9 cellular contexts compared by ENCODE assay signal in the genomic region with DNA sequence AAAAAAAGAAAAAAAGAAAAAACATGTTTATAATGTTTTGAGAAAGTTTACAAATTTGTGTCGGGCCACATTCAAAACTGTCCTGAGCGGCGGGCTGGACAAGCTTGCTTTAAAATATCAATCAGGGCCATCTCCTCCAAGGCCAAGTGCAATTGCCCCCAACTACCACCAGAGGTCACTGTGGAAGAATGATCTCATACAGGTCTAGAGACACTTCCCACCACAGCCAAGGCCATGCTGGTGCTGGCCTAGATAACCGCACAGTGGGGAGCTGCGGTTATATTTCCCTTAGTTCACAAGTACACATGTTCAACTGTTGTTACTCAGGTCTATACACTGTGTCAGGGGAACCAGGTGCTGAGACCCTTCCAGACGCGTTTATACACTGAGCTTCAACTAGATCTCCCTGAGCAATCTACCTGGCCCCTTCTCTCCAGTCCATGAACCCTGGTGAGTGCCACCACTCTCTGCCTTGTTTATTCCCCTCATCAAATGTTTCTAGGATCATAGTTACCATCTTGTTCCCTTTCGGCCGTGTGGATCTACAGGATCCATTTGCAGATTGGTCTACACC.
DNase-seq lines count a peak whose midpoint lies in the region; ATAC-seq and TF ChIP-seq lines count a peak whose summit lies in the region.
"Had no signal": no experiment of that assay in that cellular context is flagged by ENCODE, and none has a peak within 500 bp of the region (broad histone marks: within the 10 kb centered on the region; RNA-seq: fewer than 3 reads in every experiment).

No MANE protein-coding gene starts in this region.

- H3K4me1 ChIP-seq in CD4-positive, CD25-positive, alpha-beta regulatory T cell (ENCODE audit: control insufficient read depth, insufficient read depth, low read length, poor library complexity, severe bottlenecking): no peaks in the 10 kb centered on the region
- H3K4me1 ChIP-seq in HCT116 (ENCODE audit: control insufficient read depth in 1 of 2, insufficient read depth in 2 of 2, low read length in 2 of 2) (no peaks in the 10 kb centered on the region), PC-3 (ENCODE audit: insufficient read depth, low read length) (no peaks in the 10 kb centered on the region), psoas muscle (peaks cover 12% of the 10 kb centered on the region)

- RAD21 ChIA-PET in HCT116 (lab: Charles Lee; ENCODE audit: low non-redundant PET in 1 of 2, low total read pairs in 2 of 2, uncharacterized antibody in 2 of 2, unreplicated experiment in 2 of 2): no interaction called here

- peak in 2 of 3 donors; percentile 29 to 55 for DNase-seq in CD4-positive, CD25-positive, alpha-beta regulatory T cell
- peak; percentile 12 for DNase-seq in HCT116 (ENCODE audit: low read depth, low spot score)
- peak; percentile 54 for DNase-seq in PC-3
- peak; percentile 46 for DNase-seq in activated T-helper 2 cell treated with anti-CD3 and anti-CD28 coated beads, Interferon-gamma antibody, Interleukin-2, Interleukin-4, amounts not matched to agents 10 μg/mL and 5 μg/mL and 100 μg/mL, durations not matched to agents 14 hours and 24 hours and 36 hours (ENCODE audit: low spot score)
- peak; percentile 10 for DNase-seq in globus pallidus (ENCODE audit: low spot score)
- DNase-seq in psoas muscle: peak; percentile 38 to 63
- no peak for DNase-seq in midbrain (lab: John Stamatoyannopoulos, UW)

- no peaks in the 10 kb centered on the region for H3K9me3 ChIP-seq in CD4-positive, CD25-positive, alpha-beta regulatory T cell (ENCODE audit: control insufficient read depth in 2 of 2, low read length in 2 of 2)
- no peaks in the 10 kb centered on the region for H3K9me3 ChIP-seq in HCT116 (ENCODE audit: control insufficient read depth in 1 of 2, insufficient read depth in 1 of 2, low read depth in 1 of 2, low read length in 2 of 2)
- no peaks in the 10 kb centered on the region for H3K9me3 ChIP-seq in PC-3 (ENCODE audit: low read length)
- H3K9me3 ChIP-seq in psoas muscle: no peaks in the 10 kb centered on the region

- TF ChIP-seq POLR2A in HCT116 (IDR thresholded peaks at IDR 0.05; ENCODE audit: borderline replicate concordance, extremely low read depth, insufficient read depth, insufficient read length): no peak

- BruUV-seq in HCT116 (replicated peaks; lab: Mats Ljungman, UMichigan) (no TSS peak), PC-3 (replicated peaks; lab: Mats Ljungman, UMichigan) (no TSS peak)

- no peaks in the 10 kb centered on the region for H3F3A ChIP-seq in PC-3 (ENCODE audit: low read length, unreplicated experiment)

- CTCF ChIA-PET in HCT116 (lab: Charles Lee) (interaction anchor here (1.0 to 3.5 kb wide), 3 partner anchors 26 to 190 kb away, joined by 3 to 16 read pairs (median 3); no protein-coding TSS in a partner anchor), PC-3 (lab: Charles Lee) (interaction anchor here (0.6 kb wide), 1 partner anchor 37 kb away, joined by 7 read pairs; no protein-coding TSS in a partner anchor)

- no peak overlapping the region for H3K4me2 ChIP-seq in HCT116 (ENCODE audit: low read length)
- no peak overlapping the region for H3K4me2 ChIP-seq in PC-3 (ENCODE audit: low read length)

- no peaks in the 10 kb centered on the region for H3K27me3 ChIP-seq in CD4-positive, CD25-positive, alpha-beta regulatory T cell (ENCODE audit: control insufficient read depth, insufficient read depth, low read length)
- H3K27me3 ChIP-seq in HCT116 (ENCODE audit: insufficient read depth, low read length) (no peaks in the 10 kb centered on the region), PC-3 (ENCODE audit: low read length) (no peaks in the 10 kb centered on the region), psoas muscle (ENCODE audit: insufficient read depth in 3 of 3, low read length in 2 of 3) (no peaks in the 10 kb centered on the region)

- no peaks in the 10 kb centered on the region for H3K36me3 Mint-ChIP-seq in CD4-positive, CD25-positive, alpha-beta regulatory T cell
- no peaks in the 10 kb centered on the region for H3K36me3 Mint-ChIP-seq in activated T-helper 2 cell treated with anti-CD3 and anti-CD28 coated beads, Interferon-gamma antibody, Interleukin-2, Interleukin-4, amounts not matched to agents 10 μg/mL and 5 μg/mL and 100 μg/mL, durations not matched to agents 14 hours and 24 hours and 36 hours (ENCODE audit: low read depth)

- H2AFZ ChIP-seq in HCT116 (ENCODE audit: low read depth, low read length, poor library complexity, severe bottlenecking) (no peak overlapping the region), PC-3 (ENCODE audit: low read length) (no peak overlapping the region)

- ATAC-seq in CD4-positive, CD25-positive, alpha-beta regulatory T cell (ENCODE audit: low read depth in 2 of 2): peak; percentile 28 to 60
- peak; percentile 70 for ATAC-seq in HCT116
- peak; percentile 24; the same call in 1 of the 2 replicates for ATAC-seq in PC-3
- peak in 3 of 4 donors; percentile 69 to 74 (median 70) for ATAC-seq in psoas muscle
- ATAC-seq in GM19035 (IDR thresholded peaks at IDR 0.05; ENCODE audit: unreplicated experiment): no peak

- H3K9ac ChIP-seq in HCT116 (ENCODE audit: low read length) (no peak overlapping the region), PC-3 (ENCODE audit: low read length) (no peak overlapping the region)

- intact Hi-C loops in HCT116 (cut with micrococcal nuclease): loop anchor here (1.0 kb wide), 1 partner anchor 190 kb away; no protein-coding TSS in a partner anchor
- intact Hi-C loops in PC-3 (cut with micrococcal nuclease): no loop called here
- intact Hi-C loops in activated T-helper 2 cell treated with anti-CD3 and anti-CD28 coated beads, Interferon-gamma antibody, Interleukin-2, Interleukin-4, amounts not matched to agents 10 μg/mL and 5 μg/mL and 100 μg/mL, durations not matched to agents 14 hours and 24 hours and 36 hours (cut with micrococcal nuclease): no loop called here
- intact Hi-C loops in psoas muscle (cut with DNase I): no loop called here

- POLR2A ChIA-PET in HCT116 (lab: Charles Lee): no interaction called here
- POLR2A ChIA-PET in PC-3 (lab: Charles Lee; ENCODE audit: unreplicated experiment): no interaction called here

- no peaks in the 10 kb centered on the region for H4K20me1 ChIP-seq in HCT116 (ENCODE audit: insufficient read depth)
- H4K20me1 ChIP-seq in PC-3 (ENCODE audit: low read length): no peaks in the 10 kb centered on the region

- H3K36me3 ChIP-seq in CD4-positive, CD25-positive, alpha-beta regulatory T cell (ENCODE audit: control insufficient read depth, insufficient read depth, low read length): no peaks in the 10 kb centered on the region
- H3K36me3 ChIP-seq in HCT116 (ENCODE audit: control insufficient read depth in 1 of 2, insufficient read depth in 2 of 2, low read length in 2 of 2) (no peaks in the 10 kb centered on the region), PC-3 (ENCODE audit: low read depth, low read length) (no peaks in the 10 kb centered on the region), psoas muscle (ENCODE audit: insufficient read depth in 1 of 2, low read depth in 1 of 2) (no peaks in the 10 kb centered on the region)

- no peak overlapping the region for H3K27ac Mint-ChIP-seq in CD4-positive, CD25-positive, alpha-beta regulatory T cell
- no peak overlapping the region for H3K27ac Mint-ChIP-seq in activated T-helper 2 cell treated with anti-CD3 and anti-CD28 coated beads, Interferon-gamma antibody, Interleukin-2, Interleukin-4, amounts not matched to agents 10 μg/mL and 5 μg/mL and 100 μg/mL, durations not matched to agents 14 hours and 24 hours and 36 hours
- H3K27ac Mint-ChIP-seq: stimulated activated naive CD8-positive, alpha-beta T cell treated with anti-CD3 and anti-CD28 coated beads, Interleukin-15, Interleukin-2, amounts not matched to agents 100 ng/mL and 50 ng/mL, for 24 hours had no signal

- H3K79me2 ChIP-seq in HCT116 (ENCODE audit: insufficient read depth, low read length) (no peaks in the 10 kb centered on the region), PC-3 (ENCODE audit: low read length) (no peaks in the 10 kb centered on the region)

- H3K4me3 ChIP-seq in CD4-positive, CD25-positive, alpha-beta regulatory T cell (ENCODE audit: low read depth, low read length): no peak overlapping the region
- H3K4me3 ChIP-seq in HCT116 (replicated peaks in 1 of 2; ENCODE audit: low read depth in 1 of 2, low read length in 2 of 2) (no peak overlapping the region), PC-3 (ENCODE audit: low read length) (no peak overlapping the region), psoas muscle (no peak overlapping the region)

- peak; percentile 10 to 80 (median 80); a peak in 4 of 6 replicates for TF ChIP-seq CTCF in HCT116 (IDR thresholded peaks at IDR 0.05 in 2 of 3, conservative IDR thresholded peaks at IDR 0.05 in 1 of 3; ENCODE audit: borderline replicate concordance in 1 of 3, insufficient read depth in 1 of 3, low read depth in 2 of 3, low read length in 2 of 3)
- TF ChIP-seq CTCF in PC-3 (conservative IDR thresholded peaks at IDR 0.05; ENCODE audit: low read depth, low read length): peak; percentile 64
- peak; percentile 73 for TF ChIP-seq CTCF in psoas muscle (IDR thresholded peaks at IDR 0.05)

- peaks cover 0 to 2% (median 0%) of the 10 kb centered on the region in 7 donors for H3K9me3 Mint-ChIP-seq in CD4-positive, CD25-positive, alpha-beta regulatory T cell
- no peaks in the 10 kb centered on the region for H3K9me3 Mint-ChIP-seq in activated T-helper 2 cell treated with anti-CD3 and anti-CD28 coated beads, Interferon-gamma antibody, Interleukin-2, Interleukin-4, amounts not matched to agents 10 μg/mL and 5 μg/mL and 100 μg/mL, durations not matched to agents 14 hours and 24 hours and 36 hours
- H3K9me3 Mint-ChIP-seq: stimulated activated naive CD8-positive, alpha-beta T cell treated with anti-CD3 and anti-CD28 coated beads, Interleukin-15, Interleukin-2, amounts not matched to agents 100 ng/mL and 50 ng/mL, for 24 hours had no signal

- TF ChIP-seq RAD21 in HCT116 (IDR thresholded peaks at IDR 0.05; ENCODE audit: low read depth): 0 out of 2 replicates have a peak, but pooled peaks have one; percentile 16

- WGBS in psoas muscle, 3 donors: 65 to 69% (median 66%) methylated on average over 9 of the region's 9 CpGs

- no peaks in the 10 kb centered on the region for H3K4me1 Mint-ChIP-seq in CD4-positive, CD25-positive, alpha-beta regulatory T cell
- peaks cover 4% of the 10 kb centered on the region for H3K4me1 Mint-ChIP-seq in activated T-helper 2 cell treated with anti-CD3 and anti-CD28 coated beads, Interferon-gamma antibody, Interleukin-2, Interleukin-4, amounts not matched to agents 10 μg/mL and 5 μg/mL and 100 μg/mL, durations not matched to agents 14 hours and 24 hours and 36 hours (ENCODE audit: low read depth)

- no peak overlapping the region for H3K4me3 Mint-ChIP-seq in CD4-positive, CD25-positive, alpha-beta regulatory T cell
- no peak overlapping the region for H3K4me3 Mint-ChIP-seq in activated T-helper 2 cell treated with anti-CD3 and anti-CD28 coated beads, Interferon-gamma antibody, Interleukin-2, Interleukin-4, amounts not matched to agents 10 μg/mL and 5 μg/mL and 100 μg/mL, durations not matched to agents 14 hours and 24 hours and 36 hours (ENCODE audit: low read depth)
- H3K4me3 Mint-ChIP-seq: stimulated activated naive CD8-positive, alpha-beta T cell treated with anti-CD3 and anti-CD28 coated beads, Interleukin-15, Interleukin-2, amounts not matched to agents 100 ng/mL and 50 ng/mL, for 24 hours had no signal

- H3K9me2 ChIP-seq in HCT116 (ENCODE audit: insufficient read depth) (no peaks in the 10 kb centered on the region), PC-3 (replicated peaks; ENCODE audit: low read length) (no peaks in the 10 kb centered on the region)

- H3K27me3 Mint-ChIP-seq in CD4-positive, CD25-positive, alpha-beta regulatory T cell: peaks cover 21% of the 10 kb centered on the region
- peaks cover 16% of the 10 kb centered on the region for H3K27me3 Mint-ChIP-seq in activated T-helper 2 cell treated with anti-CD3 and anti-CD28 coated beads, Interferon-gamma antibody, Interleukin-2, Interleukin-4, amounts not matched to agents 10 μg/mL and 5 μg/mL and 100 μg/mL, durations not matched to agents 14 hours and 24 hours and 36 hours (ENCODE audit: low read depth)

- no peak overlapping the region for H3K27ac ChIP-seq in CD4-positive, CD25-positive, alpha-beta regulatory T cell (ENCODE audit: insufficient read depth, low read length, poor library complexity, severe bottlenecking)
- no peak overlapping the region for H3K27ac ChIP-seq in HCT116 (ENCODE audit: low read depth, low read length)
- no peak overlapping the region for H3K27ac ChIP-seq in PC-3 (ENCODE audit: low read length)
- no peak overlapping the region for H3K27ac ChIP-seq in psoas muscle
